Comparison of ENCODE assay signal across 25 cellular contexts in the genomic region with DNA sequence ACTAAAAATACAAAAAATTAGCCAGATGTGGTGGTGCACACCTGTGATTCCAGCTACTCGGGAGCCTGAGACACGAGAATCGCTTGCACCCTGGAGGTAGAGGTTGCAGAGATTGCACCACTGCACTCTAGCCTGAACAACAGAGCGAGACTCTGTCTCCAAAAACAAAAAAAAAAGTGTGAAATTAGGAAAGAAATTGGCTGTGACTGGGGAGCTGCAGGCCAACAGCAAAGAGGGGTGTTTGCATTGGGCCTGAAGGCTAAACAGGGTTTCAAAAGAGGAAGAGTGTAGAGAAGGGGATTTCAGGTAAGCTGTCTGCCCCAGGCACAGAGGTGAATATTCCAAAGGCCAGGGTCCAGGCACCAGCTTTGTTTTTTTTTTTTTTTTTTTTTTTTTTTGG. TPM values are rescaled to one million over a fixed set of nuclear protein-coding genes. Genes with fewer than 3 reads are reported as not detected.
"Had no signal": no experiment of that assay in that cellular context is flagged by ENCODE, and none has a peak within 500 bp of the region (broad histone marks: within the 10 kb centered on the region; RNA-seq: fewer than 3 reads in every experiment).

No MANE protein-coding gene starts in this region.

- H3K27me3 Mint-ChIP-seq: activated CD4-positive, alpha-beta memory T cell treated with anti-CD3 and anti-CD28 coated beads for 36 hours; activated naive CD8-positive, alpha-beta T cell; activated T-helper 17 cell treated with anti-CD3 and anti-CD28 coated beads, Interleukin-2, amount 50 U/mL, for 72 hours had no signal

- H3K36me3 ChIP-seq: brain microvascular endothelial cell, cardiac muscle cell, Peyer's patch had no signal

- H3K4me3 ChIP-seq: cardiac muscle cell, Peyer's patch, SJSA1 had no signal

- H3K4me3 Mint-ChIP-seq: activated CD4-positive, alpha-beta memory T cell treated with anti-CD3 and anti-CD28 coated beads for 36 hours; activated CD4-positive, alpha-beta T cell treated with anti-CD3 and anti-CD28 coated beads, Interleukin-2, amount 10 ng/mL, durations not matched to agents 7 days and 5 days; activated naive CD4-positive, alpha-beta T cell treated with anti-CD3 and anti-CD28 coated beads for 36 hours; activated naive CD8-positive, alpha-beta T cell; activated T-helper 17 cell treated with anti-CD3 and anti-CD28 coated beads, Interleukin-2, amount 50 U/mL, for 72 hours; T-helper 1 cell treated with Interleukin-12 subunit alpha and Interleukin-12 subunit beta and Interleukin-4 antibody, amounts not matched to agents 30 μg/mL and 1 μg/mL, for 36 hours had no signal

- ATAC-seq: activated T-helper 17 cell treated with anti-CD3 and anti-CD28 coated beads, Interleukin-2, amount 50 U/mL, for 72 hours; SK-N-SH treated with all-trans-retinoic acid at 6 μM for 48 hours had no signal

- H3K4me1 Mint-ChIP-seq: activated CD4-positive, alpha-beta T cell treated with anti-CD3 and anti-CD28 coated beads, Interleukin-2, amount 10 ng/mL, durations not matched to agents 7 days and 5 days had no signal

- H3K9me3 ChIP-seq: Peyer's patch, SJSA1 had no signal

- H3K27me3 ChIP-seq: brain microvascular endothelial cell, cardiac muscle cell, Peyer's patch, SJSA1 had no signal

- H3K27ac ChIP-seq: brain microvascular endothelial cell, cardiac muscle cell, RWPE1, SJSA1 had no signal

- H3K9me3 Mint-ChIP-seq: activated T-helper 17 cell treated with anti-CD3 and anti-CD28 coated beads, Interleukin-2, amount 50 U/mL, for 72 hours had no signal

- H3K27ac Mint-ChIP-seq: activated CD4-positive, alpha-beta memory T cell treated with anti-CD3 and anti-CD28 coated beads for 36 hours; activated CD4-positive, alpha-beta T cell treated with anti-CD3 and anti-CD28 coated beads, Interleukin-2, amount 10 ng/mL, durations not matched to agents 7 days and 5 days; activated naive CD4-positive, alpha-beta T cell treated with anti-CD3 and anti-CD28 coated beads for 36 hours; activated naive CD8-positive, alpha-beta T cell; activated T-helper 17 cell treated with anti-CD3 and anti-CD28 coated beads, Interleukin-2, amount 50 U/mL, for 72 hours; T-helper 1 cell treated with Interleukin-12 subunit alpha and Interleukin-12 subunit beta and Interleukin-4 antibody, amounts not matched to agents 30 μg/mL and 1 μg/mL, for 36 hours had no signal

- DNase-seq: activated CD4-positive, alpha-beta memory T cell treated with anti-CD3 and anti-CD28 coated beads for 36 hours; activated CD4-positive, alpha-beta T cell treated with anti-CD3 and anti-CD28 coated beads, Interleukin-2, amount 10 ng/mL, durations not matched to agents 7 days and 5 days; activated CD4-positive, CD25-positive, alpha-beta regulatory T cell; activated gamma-delta T cell; activated naive CD4-positive, alpha-beta T cell treated with anti-CD3 and anti-CD28 coated beads for 36 hours; activated T-cell treated with anti-CD3 and anti-CD28 coated beads for 4 hours; activated T-cell treated with anti-CD3 and anti-CD28 coated beads, Interleukin-2, amount 50 U/mL, for 48 hours; brain microvascular endothelial cell; Karpas-422; MM.1S; NCI-H1105 treated with DMSO at 0.1 percent for 48 hours; NCI-H1436 treated with DMSO at 0.1 percent for 48 hours; NCI-H187; NCI-H2081; NCI-H446; NCI-H524; Right ventricle myocardium superior had no signal

RNA-seq across cellular contexts. Expression of a gene that starts 48.2 kb away (rescaled TPM):
- total RNA-seq: activated CD4-positive, alpha-beta memory T cell treated with anti-CD3 and anti-CD28 coated beads for 36 hours; activated CD4-positive, alpha-beta T cell treated with anti-CD3 and anti-CD28 coated beads, Interleukin-2, amount 10 ng/mL, durations not matched to agents 7 days and 5 days; activated naive CD4-positive, alpha-beta T cell treated with anti-CD3 and anti-CD28 coated beads for 36 hours; activated T-helper 17 cell treated with anti-CD3 and anti-CD28 coated beads, Interleukin-2, amount 50 U/mL, for 72 hours had no signal
